1 cellular context compared by ENCODE assay signal in genomic region chr2:178198441-178198840, GRCh38. TPM values are rescaled to one million over a fixed set of nuclear protein-coding genes. Genes with fewer than 3 reads are reported as not detected.
"Had no signal": no experiment of that assay in that cellular context is flagged by ENCODE, and none has a peak within 500 bp of the region (broad histone marks: within the 10 kb centered on the region; RNA-seq: fewer than 3 reads in every experiment).

No MANE protein-coding gene starts in this region.

RNA-seq across cellular contexts. Expression of gene OSBPL6, which starts 4.1 kb away (rescaled TPM):
- polyA plus RNA-seq: immature natural killer cell had no signal
